Comparison of ENCODE assay signal across 14 cellular contexts in the genomic region with DNA sequence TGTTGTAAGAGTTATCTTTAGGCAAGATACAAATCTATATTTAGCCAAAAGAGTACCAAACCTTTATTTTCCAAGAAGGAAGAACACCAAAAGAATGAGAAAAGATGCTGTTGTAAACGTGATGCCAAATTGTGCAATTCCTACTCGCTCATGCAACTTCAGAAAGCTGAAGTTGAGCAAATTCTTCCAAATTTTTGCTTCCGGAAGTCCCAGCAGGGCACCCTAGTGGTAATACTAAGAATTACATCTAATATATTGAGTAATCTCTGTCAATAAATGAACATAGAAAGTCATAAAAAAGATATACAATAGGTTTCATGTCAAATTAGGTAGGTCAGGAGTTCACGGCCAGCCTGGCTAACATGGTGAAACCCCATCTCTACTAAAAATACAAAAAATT. TPM values are rescaled to one million over a fixed set of nuclear protein-coding genes. Genes with fewer than 3 reads are reported as not detected.
A peak's percentile ranks its signal among the peaks of the same experiment; 100 is the strongest.
DNase-seq lines count a peak whose midpoint lies in the region; ATAC-seq, FAIRE-seq and TF ChIP-seq lines count a peak whose summit lies in the region.
"Had no signal": no experiment of that assay in that cellular context is flagged by ENCODE, and none has a peak within 500 bp of the region (broad histone marks: within the 10 kb centered on the region; RNA-seq: fewer than 3 reads in every experiment).

No MANE protein-coding gene starts in this region.

- no TSS peak for BruUV-seq in GM12878 (replicated peaks; lab: Mats Ljungman, UMichigan)

- H3F3A ChIP-seq in MM.1S (ENCODE audit: insufficient read depth, low read length), result no peaks in the 10 kb centered on the region

- CTCF ChIA-PET in GM12878 (lab: Yijun Ruan, JAX), result interaction anchor here (0.7 kb wide), 1 partner anchor 827 kb away, joined by 3 read pairs; no protein-coding TSS in a partner anchor

- SMC1A ChIA-PET in GM12878 (lab: Charles Lee; ENCODE audit: uncharacterized antibody, unreplicated experiment), result no interaction called here

- H3K79me2 ChIP-seq in MM.1S (ENCODE audit: low read length), result no peaks in the 10 kb centered on the region
- no peaks in the 10 kb centered on the region for H3K79me2 ChIP-seq in GM12878 (ENCODE audit: control insufficient read depth, insufficient read depth, low read length)
- H3K79me2 ChIP-seq in hepatocyte, result no peaks in the 10 kb centered on the region

- H3K27ac ChIP-seq in MM.1S (ENCODE audit: low read length) (no peak overlapping the region), GM12878 (ENCODE audit: control insufficient read depth, insufficient read depth) (no peak overlapping the region), lower lobe of right lung (no peak overlapping the region), hepatocyte (no peak overlapping the region)

- no peak overlapping the region for H3K4me3 Mint-ChIP-seq in nephron
- H3K4me3 Mint-ChIP-seq: stimulated activated naive CD8-positive, alpha-beta T cell treated with anti-CD3 and anti-CD28 coated beads, Interleukin-15, amount 100 ng/mL, for 72 hours had no signal

- RAD21 ChIA-PET in GM12878 (lab: Charles Lee; ENCODE audit: unreplicated experiment), result interaction anchor here (0.6 kb wide), 1 partner anchor 55 kb away, joined by 3 read pairs; no protein-coding TSS in a partner anchor

- 6% methylated on average over 4 of the region's 4 CpGs for WGBS in GM12878 (ENCODE audit: insufficient coverage, insufficient replicate concordance, low lambda C conversion rate, missing lambda C conversion rate)
- 90% methylated on average over 4 of the region's 4 CpGs for WGBS in hepatocyte (ENCODE audit: low lambda C conversion rate, missing lambda C conversion rate)

- H2AFZ ChIP-seq in MM.1S (ENCODE audit: low read length), result no peak overlapping the region
- no peak overlapping the region for H2AFZ ChIP-seq in GM12878 (ENCODE audit: control insufficient read depth, low read depth, low read length)
- H2AFZ ChIP-seq in hepatocyte, result no peak overlapping the region

- in situ Hi-C loops in GM12878 (cut with MboI), result no loop called here

- no peaks in the 10 kb centered on the region for H3K36me3 Mint-ChIP-seq in nephron (ENCODE audit: low read depth)

- no peak for FAIRE-seq in GM12878 (lab: Jason Lieb, UNC)

- no peak for TF ChIP-seq RAD21 in GM12878 (IDR thresholded peaks at IDR 0.05; ENCODE audit: insufficient read depth, low read depth, low read length)

- ATAC-seq in GM12878 (no peak), lower lobe of right lung (no peak), GM21619 (IDR thresholded peaks at IDR 0.05; ENCODE audit: unreplicated experiment) (no peak), GM18519 (IDR thresholded peaks at IDR 0.05; ENCODE audit: low FRiP score, unreplicated experiment) (no peak)
- ATAC-seq: stimulated activated naive CD8-positive, alpha-beta T cell treated with anti-CD3 and anti-CD28 coated beads, Interleukin-15, amount 100 ng/mL, for 72 hours had no signal

- no peaks in the 10 kb centered on the region for H4K20me1 ChIP-seq in MM.1S (ENCODE audit: insufficient read depth, low read length)
- H4K20me1 ChIP-seq in GM12878 (ENCODE audit: control insufficient read depth, insufficient read depth), result no peaks in the 10 kb centered on the region
- H4K20me1 ChIP-seq in hepatocyte (ENCODE audit: insufficient read depth, poor library complexity, severe bottlenecking), result no peaks in the 10 kb centered on the region

- DNase-seq in ELR (ENCODE audit: low read depth) (peak; percentile 29), MM.1S (no peak), GM12878 (ENCODE audit: low read depth, low spot score) (no peak), lower lobe of right lung (no peak), hepatocyte (ENCODE audit: low spot score) (no peak)
- DNase-seq: DMS153; kidney; NCI-H510A; occipital lobe; stimulated activated naive CD8-positive, alpha-beta T cell treated with anti-CD3 and anti-CD28 coated beads, Interleukin-15, amount 100 ng/mL, for 72 hours; T-helper 2 cell had no signal

- no peak overlapping the region for H3K4me3 ChIP-seq in MM.1S (ENCODE audit: low read length)
- H3K4me3 ChIP-seq in GM12878, result no peak overlapping the region
- no peak overlapping the region for H3K4me3 ChIP-seq in lower lobe of right lung
- H3K4me3 ChIP-seq in hepatocyte, result no peak overlapping the region

- no peak for TF ChIP-seq EP300 in GM12878 (IDR thresholded peaks at IDR 0.05; ENCODE audit: borderline replicate concordance in 1 of 2, control insufficient read depth in 1 of 2, low read depth in 2 of 2, low read length in 2 of 2)

- H3K4me1 ChIP-seq in MM.1S (ENCODE audit: low read length) (no peaks in the 10 kb centered on the region), GM12878 (ENCODE audit: control insufficient read depth, insufficient read depth, low read length) (no peaks in the 10 kb centered on the region), lower lobe of right lung (no peaks in the 10 kb centered on the region), hepatocyte (ENCODE audit: insufficient read depth) (no peaks in the 10 kb centered on the region)

- H3K9ac ChIP-seq in MM.1S (ENCODE audit: low read length) (no peak overlapping the region), GM12878 (ENCODE audit: control insufficient read depth, insufficient read depth, low read length) (no peak overlapping the region)

- peak; percentile 41 for TF ChIP-seq CTCF in MM.1S (IDR thresholded peaks at IDR 0.05; ENCODE audit: low read length)
- peak; percentile 4 to 37 (median 34); a peak in 3 of 6 replicates for TF ChIP-seq CTCF in GM12878 (IDR thresholded peaks at IDR 0.05 in 2 of 3, conservative IDR thresholded peaks at IDR 0.05 in 1 of 3; ENCODE audit: control insufficient read depth in 2 of 3, extremely low read depth in 1 of 3, insufficient read depth in 1 of 3, low read depth in 3 of 3, low read length in 3 of 3)
- TF ChIP-seq CTCF in nephron (IDR thresholded peaks at IDR 0.05; ENCODE audit: unreplicated experiment in 3 of 3), result peak in 2 of 3 experiments; percentile 11 to 12
- TF ChIP-seq CTCF in lower lobe of right lung (IDR thresholded peaks at IDR 0.05), result no peak
- no peak for TF ChIP-seq CTCF in hepatocyte (IDR thresholded peaks at IDR 0.05; ENCODE audit: poor library complexity)

- H3K27ac Mint-ChIP-seq in nephron, result no peak overlapping the region
- H3K27ac Mint-ChIP-seq: stimulated activated naive CD8-positive, alpha-beta T cell treated with anti-CD3 and anti-CD28 coated beads, Interleukin-15, amount 100 ng/mL, for 72 hours had no signal

- no peaks in the 10 kb centered on the region for H3K36me3 ChIP-seq in MM.1S (replicated peaks; ENCODE audit: insufficient read depth, low read length)
- no peaks in the 10 kb centered on the region for H3K36me3 ChIP-seq in GM12878 (ENCODE audit: control insufficient read depth in 2 of 2, insufficient read depth in 2 of 2, low read length in 1 of 2)
- H3K36me3 ChIP-seq in lower lobe of right lung, result no peaks in the 10 kb centered on the region
- H3K36me3 ChIP-seq in hepatocyte (replicated peaks; ENCODE audit: insufficient read depth, low read depth), result no peaks in the 10 kb centered on the region

- H3K4me1 Mint-ChIP-seq in nephron, result no peaks in the 10 kb centered on the region
- H3K4me1 Mint-ChIP-seq: stimulated activated naive CD8-positive, alpha-beta T cell treated with anti-CD3 and anti-CD28 coated beads, Interleukin-15, amount 100 ng/mL, for 72 hours had no signal

- peaks cover 4% of the 10 kb centered on the region for H3K9me3 Mint-ChIP-seq in nephron
- H3K9me3 Mint-ChIP-seq: stimulated activated naive CD8-positive, alpha-beta T cell treated with anti-CD3 and anti-CD28 coated beads, Interleukin-15, amount 100 ng/mL, for 72 hours had no signal

- H3K9me3 ChIP-seq in MM.1S (replicated peaks; ENCODE audit: insufficient read depth, low read length) (no peaks in the 10 kb centered on the region), GM12878 (replicated peaks; ENCODE audit: control insufficient read depth, insufficient read depth, low read length) (no peaks in the 10 kb centered on the region), lower lobe of right lung (no peaks in the 10 kb centered on the region), hepatocyte (ENCODE audit: low read depth) (no peaks in the 10 kb centered on the region)

- no peaks in the 10 kb centered on the region for H3K27me3 ChIP-seq in MM.1S (replicated peaks; ENCODE audit: insufficient read depth, low read length)
- H3K27me3 ChIP-seq in GM12878 (replicated peaks in 1 of 2; ENCODE audit: control insufficient read depth in 2 of 2, insufficient read depth in 2 of 2, low read length in 1 of 2), result no peaks in the 10 kb centered on the region
- no peaks in the 10 kb centered on the region for H3K27me3 ChIP-seq in lower lobe of right lung (ENCODE audit: low read depth)
- H3K27me3 ChIP-seq in hepatocyte, result no peaks in the 10 kb centered on the region

- no peaks in the 10 kb centered on the region for H3K27me3 Mint-ChIP-seq in nephron (ENCODE audit: low read depth)

- H3K4me2 ChIP-seq in MM.1S (ENCODE audit: low read depth, low read length) (no peak overlapping the region), GM12878 (ENCODE audit: control insufficient read depth, insufficient read depth) (no peak overlapping the region), hepatocyte (no peak overlapping the region)

- POLR2A ChIA-PET in GM12878 (lab: Charles Lee), result no interaction called here

- intact Hi-C loops in GM12878 (cut with micrococcal nuclease; ENCODE audit: unreplicated experiment), result no loop called here
- intact Hi-C loops in lower lobe of right lung (cut with DNase I), result no loop called here

- no peak for TF ChIP-seq POLR2A in GM12878 (IDR thresholded peaks at IDR 0.05; ENCODE audit: low read depth, low read length)

- no peaks in the 10 kb centered on the region for H3K9me2 ChIP-seq in MM.1S (replicated peaks; ENCODE audit: insufficient read depth, low read length)
- no peaks in the 10 kb centered on the region for H3K9me2 ChIP-seq in hepatocyte (replicated peaks; ENCODE audit: insufficient read depth)

RNA-seq across cellular contexts. Expression of a gene that starts 36.0 kb away (rescaled TPM):
- 125 and 131 TPM in 2 replicates for total RNA-seq in GM12878 (2013; cell fraction: nucleolus; rRNA removed)
- total RNA-seq in GM12878 (2014; rRNA removed), result 27.8 and 38.0 TPM in 2 replicates
- 38.9 and 39.6 TPM in 2 replicates for total RNA-seq in GM12878 (2014; rRNA removed; fragmentation: Illumina TruSeq; extraction: Trizol)
- 26.0 and 28.2 TPM in 2 replicates for total RNA-seq in GM12878 (2021)
- polyA plus RNA-seq in GM12878 (2011; ENCODE audit: low read depth), result 5.5 TPM
- polyA plus RNA-seq in GM12878 (2011; rRNA removed), result 41.2 and 69.4 TPM in 2 replicates
- 10.0 and 11.7 TPM in 2 replicates for polyA plus RNA-seq in GM12878 (2011; cell fraction: cytosol; rRNA removed)
- polyA plus RNA-seq in GM12878 (2011; cell fraction: nucleus; rRNA removed), result 43.4 and 47.2 TPM in 2 replicates
- 10.2 and 15.3 TPM in 2 replicates for polyA plus RNA-seq in GM12878 (2012)
- 31.2 and 37.8 TPM in 2 replicates for polyA plus RNA-seq in GM12878 (2014; fragmentation: Illumina TruSeq; extraction: Trizol)
- 1 to 10 TPM; 7.6 to 9.2 TPM for polyA plus RNA-seq in GM12878 (2014; fragmentation: Nextera tagmentation; extraction: Ambion mirVana)
- polyA plus RNA-seq in GM12878 (2014; rRNA removed), result 16.9 and 19.5 TPM in 2 replicates
- polyA plus RNA-seq in GM12878 (2016; fragmentation: Nextera tagmentation; extraction: Ambion mirVana), result 10 to 100 TPM; 25.9 to 27.5 TPM
- polyA minus RNA-seq in GM12878 (2011; rRNA and poly(A)+ RNA removed), result 29.2 and 51.3 TPM in 2 replicates
- polyA minus RNA-seq in GM12878 (2011; cell fraction: cytosol; rRNA and poly(A)+ RNA removed), result 12.4 and 15.9 TPM in 2 replicates
- 34.5 and 54.7 TPM in 2 replicates for polyA minus RNA-seq in GM12878 (2011; cell fraction: nucleus; rRNA and poly(A)+ RNA removed)
- 24.2 TPM for total RNA-seq in lower lobe of right lung
- 50.0 and 58.1 TPM in 2 replicates for total RNA-seq in hepatocyte
- polyA plus RNA-seq in hepatocyte, result 14.7 and 18.3 TPM in 2 replicates

Comparison
In these comparisons a context has a peak if more than half of its experiments do, and no peak if none do; other contexts are left out.
1. CTCF ChIP-seq: peak in MM.1S (single experiment), GM12878 (3 of 3) and nephron (2 of 3); none in lower lobe of right lung (single experiment) and hepatocyte (single experiment).